8 cellular contexts compared by ENCODE assay signal in the genomic region with DNA sequence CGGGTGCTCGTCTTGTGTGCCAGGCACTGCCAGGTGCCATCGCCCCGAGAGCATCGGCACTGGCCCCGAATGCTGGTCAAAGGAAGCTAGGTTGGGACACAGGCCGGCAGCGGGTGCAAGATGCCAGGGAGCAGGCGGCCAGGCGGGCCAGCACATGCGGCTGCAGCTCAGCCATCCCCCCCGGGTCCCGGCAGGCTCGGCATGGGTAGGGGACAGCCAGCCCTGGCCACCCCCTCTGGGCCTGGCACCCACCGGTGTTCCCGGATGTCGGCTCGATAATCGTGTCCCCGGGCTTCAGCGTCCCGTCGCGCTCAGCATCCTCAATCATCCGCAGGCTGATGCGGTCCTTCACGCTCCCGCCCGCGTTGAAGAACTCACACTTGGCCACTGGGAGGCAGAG. TPM values are rescaled to one million over a fixed set of nuclear protein-coding genes. Genes with fewer than 3 reads are reported as not detected.
DNase-seq lines count a peak whose midpoint lies in the region; ATAC-seq, FAIRE-seq and TF ChIP-seq lines count a peak whose summit lies in the region.
"Not testable (repeated sequence)": the region's sequence is repeated elsewhere in the genome, so short reads cannot be mapped to it uniquely, and the experiment has no call there.
"Had no signal": no experiment of that assay in that cellular context is flagged by ENCODE, and none has a peak within 500 bp of the region (broad histone marks: within the 10 kb centered on the region; RNA-seq: fewer than 3 reads in every experiment).

No MANE protein-coding gene starts in this region.

- H3K27me3 ChIP-seq in RWPE2 (ENCODE audit: insufficient read depth, poor library complexity, severe bottlenecking); K562 (ENCODE audit: control insufficient read depth in 2 of 2, insufficient read depth in 2 of 2, low read length in 2 of 2); lower lobe of right lung (ENCODE audit: low read depth); spleen (replicated peaks in 1 of 7); aorta (ENCODE audit: control insufficient read depth in 1 of 2, insufficient read depth in 2 of 2, low read length in 1 of 2): not testable (repeated sequence)

- intact Hi-C loops in K562 (cut with micrococcal nuclease); kidney (cut with DNase I); lower lobe of right lung (cut with DNase I); spleen (cut with DNase I; ENCODE audit: low total_unique reads); aorta (cut with DNase I): not testable (repeated sequence)

- not testable (repeated sequence) for TF ChIP-seq POLR2A in K562 (conservative IDR thresholded peaks at IDR 0.05); spleen (IDR thresholded peaks at IDR 0.05)

- in situ Hi-C loops in K562 (cut with MboI) = not testable (repeated sequence)

- not testable (repeated sequence) for FAIRE-seq in K562 (lab: Jason Lieb, UNC); kidney (lab: Jason Lieb, UNC)

- not testable (repeated sequence) for TF ChIP-seq CTCF in RWPE2 (IDR thresholded peaks at IDR 0.05; ENCODE audit: poor library complexity, severe bottlenecking); K562 (IDR thresholded peaks at IDR 0.05 in 2 of 3, conservative IDR thresholded peaks at IDR 0.05 in 1 of 3; ENCODE audit: insufficient read depth in 2 of 3, low read depth in 1 of 3, low read length in 3 of 3); kidney (IDR thresholded peaks at IDR 0.05; ENCODE audit: borderline replicate concordance, extremely low read depth, insufficient read depth); lower lobe of right lung (IDR thresholded peaks at IDR 0.05); spleen (IDR thresholded peaks at IDR 0.05 in 8 of 11, conservative IDR thresholded peaks at IDR 0.05 in 3 of 11)

- H3K4me3 ChIP-seq in RWPE2 (ENCODE audit: severe bottlenecking); K562; kidney (ENCODE audit: low read length in 2 of 2); lower lobe of right lung; spleen; aorta (ENCODE audit: low read length in 2 of 2): not testable (repeated sequence)

- not testable (repeated sequence) for H3K9me1 ChIP-seq in K562 (ENCODE audit: control insufficient read depth, insufficient read depth, low read length)

- POLR2A ChIA-PET in K562 (lab: Yijun Ruan, JAX) = not testable (repeated sequence)

- CTCF ChIA-PET in K562 (lab: Yijun Ruan, JAX; ENCODE audit: low intra/inter-chr PET ratio) = not testable (repeated sequence)

- BruUV-seq in K562 (replicated peaks; lab: Mats Ljungman, UMichigan) = not testable (repeated sequence)

- TF ChIP-seq EP300 in K562 (IDR thresholded peaks at IDR 0.05; ENCODE audit: low read length) = not testable (repeated sequence)

- H3K36me3 ChIP-seq in RWPE2 (ENCODE audit: low read depth); K562 (ENCODE audit: control insufficient read depth, insufficient read depth, low read length); kidney (ENCODE audit: control insufficient read depth in 1 of 2, insufficient read depth in 2 of 2, low read length in 2 of 2); lower lobe of right lung; spleen; aorta (ENCODE audit: control insufficient read depth in 1 of 2, insufficient read depth in 2 of 2, low read length in 1 of 2): not testable (repeated sequence)

- not testable (repeated sequence) for TF ChIP-seq RAD21 in K562 (CRISPR knock-in tag; conservative IDR thresholded peaks at IDR 0.05 in 1 of 2, IDR thresholded peaks at IDR 0.05 in 1 of 2)

- not testable (repeated sequence) for H2AFZ ChIP-seq in K562 (ENCODE audit: low read depth, low read length)

- H3K9ac ChIP-seq in K562 (ENCODE audit: insufficient read depth in 1 of 2, low read depth in 2 of 2, low read length in 2 of 2); kidney (ENCODE audit: low read length in 2 of 2): not testable (repeated sequence)

- 96% methylated on average over 4 of the region's 30 CpGs for whole genome bisulfite sequencing in K562 (ENCODE audit: insufficient coverage, low coverage, missing lambda C conversion rate)
- 91 to 94% methylated on average over 6 to 18 of the region's 30 CpGs; no CpG with 5 or more reads in 3 of the 5 donors for WGBS in spleen, 5 donors
- 94 to 100% methylated on average over 5 to 18 of the region's 30 CpGs for WGBS in aorta, 2 donors

- peak; percentile 14 for DNase-seq in RWPE2 (ENCODE audit: low spot score)
- DNase-seq in K562 (ENCODE audit: extremely low read depth in 1 of 4, low spot score in 3 of 4) = not testable (repeated sequence)
- DNase-seq in kidney = peak; percentile 35
- peak; percentile 18 for DNase-seq in lower lobe of right lung
- DNase-seq in spleen = peak; percentile 60
- DNase-seq in aorta = peak; percentile 12 to 22

- not testable (repeated sequence) for H3K4me2 ChIP-seq in K562 (ENCODE audit: insufficient read depth, low read length)

- H3K9me3 ChIP-seq in RWPE2 (ENCODE audit: severe bottlenecking); K562 (replicated peaks; ENCODE audit: control insufficient read depth, insufficient read depth, low read depth, low read length); kidney (ENCODE audit: control insufficient read depth in 1 of 2, low read length in 2 of 2); lower lobe of right lung; spleen; aorta (ENCODE audit: control insufficient read depth, low read length): not testable (repeated sequence)

- not testable (repeated sequence) for H4K20me1 ChIP-seq in K562 (replicated peaks; ENCODE audit: control insufficient read depth, insufficient read depth, low read length)

- ATAC-seq in RWPE2 (ENCODE audit: low read depth); K562; lower lobe of right lung; aorta (ENCODE audit: low FRiP score): not testable (repeated sequence)

- H3K27ac ChIP-seq in RWPE2 (ENCODE audit: poor library complexity, severe bottlenecking); K562 (ENCODE audit: extremely low read depth, low read depth, low read length); kidney (ENCODE audit: low read depth in 2 of 2, low read length in 2 of 2); lower lobe of right lung; spleen; aorta (ENCODE audit: low read depth in 1 of 2, low read length in 2 of 2): not testable (repeated sequence)

- not testable (repeated sequence) for H3K79me2 ChIP-seq in K562 (ENCODE audit: control insufficient read depth, insufficient read depth, low read length)

- not testable (repeated sequence) for H3K4me1 ChIP-seq in RWPE2 (ENCODE audit: insufficient read depth, poor library complexity, severe bottlenecking); K562 (replicated peaks in 1 of 2; ENCODE audit: control insufficient read depth in 2 of 2, insufficient read depth in 2 of 2, low read length in 2 of 2); kidney (ENCODE audit: control insufficient read depth in 1 of 2, insufficient read depth in 1 of 2, low read depth in 1 of 2, low read length in 2 of 2); lower lobe of right lung; spleen; aorta (ENCODE audit: control insufficient read depth in 1 of 2, insufficient read depth in 2 of 2, low read length in 2 of 2)

RNA-seq across cellular contexts. Expression of gene CBS, which starts 9.6 kb away (rescaled TPM):
- total RNA-seq in K562 (2011; cell fraction: chromatin; rRNA removed; ENCODE audit: low replicate concordance) = 790 and 1,561 TPM in 2 replicates
- total RNA-seq in K562 (2011; cell fraction: nucleolus; rRNA removed) = 789 and 809 TPM in 2 replicates
- total RNA-seq in K562 (2011; cell fraction: nucleoplasm; rRNA removed) = 557 and 648 TPM in 2 replicates
- 248 and 305 TPM in 2 replicates for total RNA-seq in K562 (2014; rRNA removed)
- 61.3 and 76.2 TPM in 2 replicates for total RNA-seq in K562 (2014; rRNA removed; fragmentation: Illumina TruSeq; extraction: Trizol)
- total RNA-seq in K562 (2015; rRNA removed; fragmentation: Illumina TruSeq; extraction: Trizol) = 95.1 and 105 TPM in 2 replicates
- total RNA-seq in K562 (2021) = 364 and 419 TPM in 2 replicates
- polyA plus RNA-seq in K562 (2011; rRNA removed) = 152 and 199 TPM in 2 replicates
- 85.9 and 97.4 TPM in 2 replicates for polyA plus RNA-seq in K562 (2011; cell fraction: cytosol; rRNA removed)
- 1,179 and 1,399 TPM in 2 replicates for polyA plus RNA-seq in K562 (2011; cell fraction: nucleus; rRNA removed)
- polyA plus RNA-seq in K562 (2012) = 209 and 400 TPM in 2 replicates
- 165 and 263 TPM in 2 replicates for polyA plus RNA-seq in K562 (2014; fragmentation: Illumina TruSeq; extraction: Trizol)
- 1 to 10 TPM; 4.6 to 9.0 TPM for polyA plus RNA-seq in K562 (2014; fragmentation: Nextera tagmentation; extraction: Ambion mirVana)
- polyA plus RNA-seq in K562 (2014; rRNA removed) = 382 and 472 TPM in 2 replicates
- polyA minus RNA-seq in K562 (2011; rRNA and poly(A)+ RNA removed) = 69.7 and 88.6 TPM in 2 replicates
- 64.9 and 69.5 TPM in 2 replicates for polyA minus RNA-seq in K562 (2011; cell fraction: cytosol; rRNA and poly(A)+ RNA removed)
- polyA minus RNA-seq in K562 (2011; cell fraction: nucleus; rRNA and poly(A)+ RNA removed) = 257 and 271 TPM in 2 replicates
- total RNA-seq in kidney = 32.1 TPM
- polyA plus RNA-seq in kidney (ENCODE audit: insufficient read depth, low read depth, low replicate concordance) = 6.4 TPM
- total RNA-seq in lower lobe of right lung = 82.3 TPM
- total RNA-seq in spleen = 10 to 100 TPM in 1 of 7 donors, 1 to 10 TPM in 6; 1.2 to 10.9 (median 4.5) TPM
- polyA plus RNA-seq in spleen = 1 to 10 TPM in 2 of 3 donors, under 1 TPM in 1; 0.65 to 2.9 (median 1.4) TPM
- 10 to 100 TPM in 1 of 2 donors, 1 to 10 TPM in 1; 9.2 to 20.3 TPM for total RNA-seq in aorta
- 10 to 100 TPM; 20.4 to 38.1 TPM for polyA plus RNA-seq in aorta
- polyA plus RNA-seq: CD14-positive monocyte; CD8-positive, alpha-beta memory T cell had no signal

RNA-seq across cellular contexts. Expression of gene U2AF1, which starts 41.4 kb away (rescaled TPM):
- total RNA-seq in K562 (2011; cell fraction: chromatin; rRNA removed; ENCODE audit: low replicate concordance) = 93.3 and 227 TPM in 2 replicates
- total RNA-seq in K562 (2011; cell fraction: nucleolus; rRNA removed) = 57.0 and 64.3 TPM in 2 replicates
- total RNA-seq in K562 (2011; cell fraction: nucleoplasm; rRNA removed) = 127 and 246 TPM in 2 replicates
- total RNA-seq in K562 (2014; rRNA removed) (60.1 and 95.6 TPM in 2 replicates), K562 (2014; rRNA removed; fragmentation: Illumina TruSeq; extraction: Trizol) (36.3 and 47.7 TPM in 2 replicates), K562 (2015; rRNA removed; fragmentation: Illumina TruSeq; extraction: Trizol) (43.9 and 44.9 TPM in 2 replicates), K562 (2021) (27.2 and 29.6 TPM in 2 replicates), kidney (15.7 TPM), lower lobe of right lung (43.0 TPM), spleen (10 to 100 TPM; 15.2 to 98.0 (median 61.2) TPM), aorta (10 to 100 TPM in 1 of 2 donors, 1 to 10 TPM in 1; 6.0 to 43.0 TPM)
- polyA plus RNA-seq in K562 (2011; rRNA removed) (27.5 and 30.9 TPM in 2 replicates), K562 (2014; fragmentation: Illumina TruSeq; extraction: Trizol) (194 and 205 TPM in 2 replicates), K562 (2014; fragmentation: Nextera tagmentation; extraction: Ambion mirVana) (10 to 100 TPM; 87.0 to 88.1 TPM), K562 (2014; rRNA removed) (173 and 213 TPM in 2 replicates), kidney (ENCODE audit: insufficient read depth, low read depth, low replicate concordance) (44.7 TPM), spleen (10 to 100 TPM; 36.7 to 70.8 (median 40.7) TPM), aorta (10 to 100 TPM; 38.6 to 52.1 TPM)
- 68.1 and 141 TPM in 2 replicates for polyA plus RNA-seq in K562 (2011; cell fraction: cytosol; rRNA removed)
- 91.0 and 91.7 TPM in 2 replicates for polyA plus RNA-seq in K562 (2011; cell fraction: nucleus; rRNA removed)
- polyA plus RNA-seq in K562 (2012) = 114 and 185 TPM in 2 replicates
- 57.0 and 63.3 TPM in 2 replicates for polyA minus RNA-seq in K562 (2011; rRNA and poly(A)+ RNA removed)
- polyA minus RNA-seq in K562 (2011; cell fraction: cytosol; rRNA and poly(A)+ RNA removed) = 7.6 and 12.4 TPM in 2 replicates
- 51.2 and 97.9 TPM in 2 replicates for polyA minus RNA-seq in K562 (2011; cell fraction: nucleus; rRNA and poly(A)+ RNA removed)
